Comparison of ENCODE assay signal across 8 cellular contexts in the genomic region with DNA sequence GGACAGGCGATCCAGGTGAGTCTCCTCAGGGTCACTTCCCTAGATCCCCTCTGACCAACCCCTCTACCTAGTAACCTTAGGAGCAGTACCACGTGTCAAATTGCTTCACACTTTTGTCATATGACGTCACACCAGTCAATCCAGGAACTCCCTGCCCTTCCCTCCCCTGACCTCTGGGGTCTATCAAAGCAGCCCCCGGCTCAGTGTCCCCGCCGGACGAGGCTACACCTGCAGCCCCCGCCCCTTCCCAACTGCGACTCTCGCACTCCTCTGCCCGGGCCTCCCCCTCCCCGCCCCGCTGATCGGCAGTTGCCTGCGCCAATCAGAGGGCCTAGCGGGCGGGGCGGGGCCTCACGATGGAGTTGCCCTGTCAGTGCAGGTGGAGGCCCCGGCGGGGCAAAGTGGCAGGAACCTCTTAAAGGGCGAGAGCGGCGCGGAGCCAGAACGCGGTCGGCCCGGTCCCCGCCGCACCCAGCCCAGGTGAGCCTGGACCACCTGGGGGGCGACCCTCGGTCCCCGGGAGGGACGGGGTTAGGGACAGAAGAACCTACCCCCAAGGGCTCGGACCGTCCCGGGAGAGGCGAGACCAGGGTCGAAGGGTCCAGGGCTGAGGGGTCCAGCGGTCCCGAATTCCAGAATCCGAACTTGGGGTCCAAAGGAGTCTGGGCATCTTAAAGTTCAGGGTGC. TPM values are rescaled to one million over a fixed set of nuclear protein-coding genes. Genes with fewer than 3 reads are reported as not detected.
DNase-seq lines count a peak whose midpoint lies in the region; ATAC-seq, FAIRE-seq and TF ChIP-seq lines count a peak whose summit lies in the region.

No MANE protein-coding gene starts in this region.

- TF ChIP-seq CTCF in D721Med (IDR thresholded peaks at IDR 0.05; ENCODE audit: insufficient read depth, missing control alignments): no peak
- no peak for TF ChIP-seq CTCF in MM.1S (IDR thresholded peaks at IDR 0.05; ENCODE audit: low read length)
- TF ChIP-seq CTCF in omental fat pad (IDR thresholded peaks at IDR 0.05): peak in 1 of 3 donors; percentile 9
- no peak for TF ChIP-seq CTCF in thoracic aorta (IDR thresholded peaks at IDR 0.05)

- peak overlapping the region; percentile 96 for H2AFZ ChIP-seq in MM.1S (ENCODE audit: low read length)

- H3K27me3 ChIP-seq in MM.1S (replicated peaks; ENCODE audit: insufficient read depth, low read length) (no peaks in the 10 kb centered on the region), thoracic aorta (replicated peaks; ENCODE audit: insufficient read depth) (no peaks in the 10 kb centered on the region)

- H3K4me1 ChIP-seq in MM.1S (ENCODE audit: low read length): peaks cover 28% of the 10 kb centered on the region
- H3K4me1 ChIP-seq in thoracic aorta (ENCODE audit: control insufficient read depth in 1 of 2, low read depth in 2 of 2): peaks cover 18 to 48% of the 10 kb centered on the region in 2 donors

- DNase-seq in D721Med (ENCODE audit: insufficient read length, low spot score) (peak; percentile 98), MM.1S (peak; percentile 93), SK-N-MC (ENCODE audit: low read depth, low spot score) (no peak), glomerular visceral epithelial cell (ENCODE audit: extremely low spot score) (peak; percentile 87), omental fat pad (ENCODE audit: low spot score) (peak; percentile 63), thoracic aorta (ENCODE audit: low spot score) (peak; percentile 48)
- DNase-seq in activated naive CD4-positive, alpha-beta T cell treated with anti-CD3 and anti-CD28 coated beads, Interleukin-2, amount 50 U/mL, for 16 hours: peak; percentile 93

- ATAC-seq in GM21737 (IDR thresholded peaks at IDR 0.05; ENCODE audit: unreplicated experiment) (peak; percentile 52), omental fat pad (ENCODE audit: low FRiP score) (peak; percentile 71), thoracic aorta (ENCODE audit: insufficient number of reproducible peaks, low FRiP score, low read depth) (peak; percentile 69)

- no peaks in the 10 kb centered on the region for H3K36me3 ChIP-seq in MM.1S (replicated peaks; ENCODE audit: insufficient read depth, low read length)
- no peaks in the 10 kb centered on the region for H3K36me3 ChIP-seq in SK-N-MC (ENCODE audit: insufficient read depth, low read length)
- no peaks in the 10 kb centered on the region for H3K36me3 ChIP-seq in thoracic aorta

- no peaks in the 10 kb centered on the region for H3K9me3 ChIP-seq in MM.1S (replicated peaks; ENCODE audit: insufficient read depth, low read length)
- no peaks in the 10 kb centered on the region for H3K9me3 ChIP-seq in SK-N-MC (ENCODE audit: low read depth, low read length)
- no peaks in the 10 kb centered on the region for H3K9me3 ChIP-seq in thoracic aorta

- H3K4me3 ChIP-seq in MM.1S (ENCODE audit: low read length) (peak overlapping the region; percentile 99), SK-N-MC (peak overlapping the region; percentile 97), thoracic aorta (peak overlapping the region; percentile 98)

- peaks cover 4% of the 10 kb centered on the region for H3F3A ChIP-seq in MM.1S (ENCODE audit: insufficient read depth, low read length)

- no peaks in the 10 kb centered on the region for H3K9me2 ChIP-seq in MM.1S (replicated peaks; ENCODE audit: insufficient read depth, low read length)

- peaks cover 36% of the 10 kb centered on the region for H3K79me2 ChIP-seq in MM.1S (ENCODE audit: low read length)

- peak overlapping the region; percentile 28; the same call in 1 of the 2 replicates for H3K27ac ChIP-seq in MM.1S (ENCODE audit: low read length)
- H3K27ac ChIP-seq in SK-N-MC: peak overlapping the region; percentile 95
- H3K27ac ChIP-seq in thoracic aorta: peak overlapping the region; percentile 20 to 63

- H4K20me1 ChIP-seq in MM.1S (ENCODE audit: insufficient read depth, low read length): no peaks in the 10 kb centered on the region

- no peak for FAIRE-seq in D721Med (lab: Jason Lieb, UNC)

- H3K9ac ChIP-seq in MM.1S (ENCODE audit: low read length): peak overlapping the region; percentile 97
- peak overlapping the region; percentile 90 for H3K9ac ChIP-seq in SK-N-MC (ENCODE audit: insufficient read length)

- H3K4me2 ChIP-seq in MM.1S (ENCODE audit: low read depth, low read length): peak overlapping the region; percentile 95

RNA-seq across cellular contexts. Expression of a gene that starts 27.5 kb away (rescaled TPM):
- total RNA-seq in omental fat pad (10 to 100 TPM; 28.8 to 57.6 (median 43.2) TPM), thoracic aorta (10 to 100 TPM; 26.7 to 37.8 TPM)

Comparison
In these comparisons a context has a peak if more than half of its experiments do, and no peak if none do; other contexts are left out.
1. H3K27ac ChIP-seq: peak in every context shown above with its lines; median percentile 95 in SK-N-MC; 42 in thoracic aorta; 28 in MM.1S.